ENCODE assay signal across 1 cellular context in the genomic region with DNA sequence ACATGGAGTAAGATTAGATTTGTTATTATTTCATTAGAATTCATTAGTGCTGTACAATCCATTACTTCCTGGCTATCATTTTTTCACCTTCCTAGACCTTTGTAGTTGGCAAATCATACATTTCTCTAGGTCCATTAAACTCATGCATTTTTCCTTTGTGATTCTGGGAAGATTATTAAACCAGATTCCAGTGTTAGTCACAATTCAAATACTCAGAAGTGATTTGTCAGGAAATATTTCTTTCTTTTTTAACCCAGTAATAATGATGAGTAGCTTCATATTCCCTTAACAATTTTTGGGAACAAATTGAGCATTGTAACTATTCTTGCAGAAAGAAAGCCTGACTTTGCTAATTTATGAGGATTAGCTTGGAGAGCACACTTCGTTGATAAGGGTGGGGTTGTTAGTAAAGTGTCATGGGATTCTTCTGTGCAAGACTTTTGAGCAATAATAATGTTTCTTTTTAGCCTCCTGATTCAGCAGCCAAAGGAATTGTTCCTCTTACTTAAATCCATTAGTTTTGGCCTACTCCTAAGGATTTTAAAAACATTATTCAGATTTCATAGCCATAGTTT.
TF ChIP-seq lines count a peak whose summit lies in the region.

No MANE protein-coding gene starts in this region.

TF ChIP-seq in HepG2, 621 proteins besides CTCF, POLR2A, EP300 and RAD21:
- TF ChIP-seq ZNF687 (CRISPR knock-in tag; IDR thresholded peaks at IDR 0.05), result no peak
- no peak for TF ChIP-seq KLF9 (CRISPR knock-in tag; IDR thresholded peaks at IDR 0.05; ENCODE audit: low read depth)
- no peak for TF ChIP-seq MEIS1 (CRISPR knock-in tag; IDR thresholded peaks at IDR 0.05; ENCODE audit: borderline replicate concordance)
- TF ChIP-seq HMG20B (CRISPR knock-in tag; conservative IDR thresholded peaks at IDR 0.05), result no peak
- no peak for TF ChIP-seq RNF2 (conservative IDR thresholded peaks at IDR 0.05; ENCODE audit: low read depth)
- TF ChIP-seq, protein P1, sequence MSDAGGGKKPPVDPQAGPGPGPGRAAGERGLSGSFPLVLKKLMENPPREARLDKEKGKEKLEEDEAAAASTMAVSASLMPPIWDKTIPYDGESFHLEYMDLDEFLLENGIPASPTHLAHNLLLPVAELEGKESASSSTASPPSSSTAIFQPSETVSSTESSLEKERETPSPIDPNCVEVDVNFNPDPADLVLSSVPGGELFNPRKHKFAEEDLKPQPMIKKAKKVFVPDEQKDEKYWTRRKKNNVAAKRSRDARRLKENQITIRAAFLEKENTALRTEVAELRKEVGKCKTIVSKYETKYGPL (CRISPR knock-in tag; IDR thresholded peaks at IDR 0.05), result no peak
- TF ChIP-seq, protein P2, sequence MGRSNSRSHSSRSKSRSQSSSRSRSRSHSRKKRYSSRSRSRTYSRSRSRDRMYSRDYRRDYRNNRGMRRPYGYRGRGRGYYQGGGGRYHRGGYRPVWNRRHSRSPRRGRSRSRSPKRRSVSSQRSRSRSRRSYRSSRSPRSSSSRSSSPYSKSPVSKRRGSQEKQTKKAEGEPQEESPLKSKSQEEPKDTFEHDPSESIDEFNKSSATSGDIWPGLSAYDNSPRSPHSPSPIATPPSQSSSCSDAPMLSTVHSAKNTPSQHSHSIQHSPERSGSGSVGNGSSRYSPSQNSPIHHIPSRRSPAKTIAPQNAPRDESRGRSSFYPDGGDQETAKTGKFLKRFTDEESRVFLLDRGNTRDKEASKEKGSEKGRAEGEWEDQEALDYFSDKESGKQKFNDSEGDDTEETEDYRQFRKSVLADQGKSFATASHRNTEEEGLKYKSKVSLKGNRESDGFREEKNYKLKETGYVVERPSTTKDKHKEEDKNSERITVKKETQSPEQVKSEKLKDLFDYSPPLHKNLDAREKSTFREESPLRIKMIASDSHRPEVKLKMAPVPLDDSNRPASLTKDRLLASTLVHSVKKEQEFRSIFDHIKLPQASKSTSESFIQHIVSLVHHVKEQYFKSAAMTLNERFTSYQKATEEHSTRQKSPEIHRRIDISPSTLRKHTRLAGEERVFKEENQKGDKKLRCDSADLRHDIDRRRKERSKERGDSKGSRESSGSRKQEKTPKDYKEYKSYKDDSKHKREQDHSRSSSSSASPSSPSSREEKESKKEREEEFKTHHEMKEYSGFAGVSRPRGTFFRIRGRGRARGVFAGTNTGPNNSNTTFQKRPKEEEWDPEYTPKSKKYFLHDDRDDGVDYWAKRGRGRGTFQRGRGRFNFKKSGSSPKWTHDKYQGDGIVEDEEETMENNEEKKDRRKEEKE (IDR thresholded peaks at IDR 0.05), result no peak
- no peak for TF ChIP-seq ZFP62 (CRISPR knock-in tag; IDR thresholded peaks at IDR 0.05)
- no peak for TF ChIP-seq ZNF546 (CRISPR knock-in tag; conservative IDR thresholded peaks at IDR 0.05)
